In genomic region chr14:93156693-93157369, GRCh38 we compare ENCODE assay signal across 2 cellular contexts.
TF ChIP-seq lines count a peak whose summit lies in the region.

No MANE protein-coding gene starts in this region.

TF ChIP-seq in WTC11, 78 proteins besides CTCF, POLR2A, EP300 and RAD21:
- TF ChIP-seq FOXP1 (CRISPR knock-in tag; IDR thresholded peaks at IDR 0.05; ENCODE audit: borderline replicate concordance): no peak
- TF ChIP-seq, protein P1, sequence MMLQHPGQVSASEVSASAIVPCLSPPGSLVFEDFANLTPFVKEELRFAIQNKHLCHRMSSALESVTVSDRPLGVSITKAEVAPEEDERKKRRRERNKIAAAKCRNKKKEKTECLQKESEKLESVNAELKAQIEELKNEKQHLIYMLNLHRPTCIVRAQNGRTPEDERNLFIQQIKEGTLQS (CRISPR knock-in tag; conservative IDR thresholded peaks at IDR 0.05): no peak

TF ChIP-seq in HepG2, 621 proteins besides CTCF, POLR2A, EP300 and RAD21:
- TF ChIP-seq GATAD1 (CRISPR knock-in tag; IDR thresholded peaks at IDR 0.05) (no peak), DMAP1 (CRISPR knock-in tag; IDR thresholded peaks at IDR 0.05) (no peak), ZNF552 (CRISPR knock-in tag; IDR thresholded peaks at IDR 0.05; ENCODE audit: borderline replicate concordance) (no peak), ATF7 (IDR thresholded peaks at IDR 0.05) (no peak), ATF7 (CRISPR knock-in tag; IDR thresholded peaks at IDR 0.05) (no peak), SPEN (CRISPR knock-in tag; IDR thresholded peaks at IDR 0.05; ENCODE audit: low read depth) (no peak), ONECUT2 (CRISPR knock-in tag; IDR thresholded peaks at IDR 0.05) (no peak), TCF7 (IDR thresholded peaks at IDR 0.05; ENCODE audit: low read depth) (no peak), ZNF562 (CRISPR knock-in tag; IDR thresholded peaks at IDR 0.05; ENCODE audit: borderline replicate concordance) (no peak), KLF13 (CRISPR knock-in tag; IDR thresholded peaks at IDR 0.05) (no peak), MAF1 (CRISPR knock-in tag; IDR thresholded peaks at IDR 0.05; ENCODE audit: borderline replicate concordance) (no peak), ZFP36L1 (CRISPR knock-in tag; IDR thresholded peaks at IDR 0.05) (no peak)
- TF ChIP-seq, protein P2, sequence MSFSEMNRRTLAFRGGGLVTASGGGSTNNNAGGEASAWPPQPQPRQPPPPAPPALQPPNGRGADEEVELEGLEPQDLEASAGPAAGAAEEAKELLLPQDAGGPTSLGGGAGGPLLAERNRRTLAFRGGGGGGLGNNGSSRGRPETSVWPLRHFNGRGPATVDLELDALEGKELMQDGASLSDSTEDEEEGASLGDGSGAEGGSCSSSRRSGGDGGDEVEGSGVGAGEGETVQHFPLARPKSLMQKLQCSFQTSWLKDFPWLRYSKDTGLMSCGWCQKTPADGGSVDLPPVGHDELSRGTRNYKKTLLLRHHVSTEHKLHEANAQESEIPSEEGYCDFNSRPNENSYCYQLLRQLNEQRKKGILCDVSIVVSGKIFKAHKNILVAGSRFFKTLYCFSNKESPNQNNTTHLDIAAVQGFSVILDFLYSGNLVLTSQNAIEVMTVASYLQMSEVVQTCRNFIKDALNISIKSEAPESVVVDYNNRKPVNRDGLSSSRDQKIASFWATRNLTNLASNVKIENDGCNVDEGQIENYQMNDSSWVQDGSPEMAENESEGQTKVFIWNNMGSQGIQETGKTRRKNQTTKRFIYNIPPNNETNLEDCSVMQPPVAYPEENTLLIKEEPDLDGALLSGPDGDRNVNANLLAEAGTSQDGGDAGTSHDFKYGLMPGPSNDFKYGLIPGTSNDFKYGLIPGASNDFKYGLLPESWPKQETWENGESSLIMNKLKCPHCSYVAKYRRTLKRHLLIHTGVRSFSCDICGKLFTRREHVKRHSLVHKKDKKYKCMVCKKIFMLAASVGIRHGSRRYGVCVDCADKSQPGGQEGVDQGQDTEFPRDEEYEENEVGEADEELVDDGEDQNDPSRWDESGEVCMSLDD (CRISPR knock-in tag; IDR thresholded peaks at IDR 0.05; ENCODE audit: borderline replicate concordance): no peak
- TF ChIP-seq, protein P3, sequence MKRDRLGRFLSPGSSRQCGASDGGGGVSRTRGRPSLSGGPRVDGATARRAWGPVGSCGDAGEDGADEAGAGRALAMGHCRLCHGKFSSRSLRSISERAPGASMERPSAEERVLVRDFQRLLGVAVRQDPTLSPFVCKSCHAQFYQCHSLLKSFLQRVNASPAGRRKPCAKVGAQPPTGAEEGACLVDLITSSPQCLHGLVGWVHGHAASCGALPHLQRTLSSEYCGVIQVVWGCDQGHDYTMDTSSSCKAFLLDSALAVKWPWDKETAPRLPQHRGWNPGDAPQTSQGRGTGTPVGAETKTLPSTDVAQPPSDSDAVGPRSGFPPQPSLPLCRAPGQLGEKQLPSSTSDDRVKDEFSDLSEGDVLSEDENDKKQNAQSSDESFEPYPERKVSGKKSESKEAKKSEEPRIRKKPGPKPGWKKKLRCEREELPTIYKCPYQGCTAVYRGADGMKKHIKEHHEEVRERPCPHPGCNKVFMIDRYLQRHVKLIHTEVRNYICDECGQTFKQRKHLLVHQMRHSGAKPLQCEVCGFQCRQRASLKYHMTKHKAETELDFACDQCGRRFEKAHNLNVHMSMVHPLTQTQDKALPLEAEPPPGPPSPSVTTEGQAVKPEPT (CRISPR knock-in tag; IDR thresholded peaks at IDR 0.05; ENCODE audit: low read depth): no peak
